Comparison of ENCODE assay signal across 32 cellular contexts in the genomic region with DNA sequence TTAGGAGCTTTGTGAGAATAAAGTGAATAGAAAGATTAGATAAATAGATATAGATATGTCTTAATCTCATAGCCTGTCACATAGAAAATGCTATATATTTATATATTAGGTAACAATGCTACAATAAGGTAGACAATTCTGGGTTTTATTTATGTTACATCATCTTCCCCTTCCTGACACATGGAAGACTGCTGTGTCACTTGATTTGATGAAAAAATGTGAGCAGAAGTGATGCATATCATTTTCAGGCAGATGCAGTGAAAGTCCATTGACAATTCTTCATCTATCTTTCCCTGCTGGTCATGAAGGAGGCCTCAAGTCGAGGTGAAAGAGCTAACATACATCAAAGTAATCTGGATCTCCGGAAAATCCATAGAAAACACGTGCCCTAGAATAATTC.
"Had no signal": no experiment of that assay in that cellular context is flagged by ENCODE, and none has a peak within 500 bp of the region (broad histone marks: within the 10 kb centered on the region; RNA-seq: fewer than 3 reads in every experiment).

No MANE protein-coding gene starts in this region.

- ATAC-seq: naive thymus-derived CD8-positive, alpha-beta T cell; natural killer cell treated with Interleukin-12 subunit alpha and Interleukin-12 subunit beta and Interleukin-15 and Interleukin-18, amount 100 ng/mL, for 72 hours; psoas muscle; right cardiac atrium; sciatic nerve; stimulated activated memory B cell treated with anti-CD40 and anti-IgM and Interleukin-4, amounts not matched to agents 10 μg/mL and 1 μg/mL and 100 μg/mL, for 72 hours; stimulated activated naive CD8-positive, alpha-beta T cell treated with anti-CD3 and anti-CD28 coated beads, Interleukin-15, amount 100 ng/mL, for 72 hours; stimulated activated naive CD8-positive, alpha-beta T cell treated with anti-CD3 and anti-CD28 coated beads, Interleukin-15, Interleukin-2, amounts not matched to agents 100 U/mL and 50 U/mL, for 24 hours had no signal

- H3K27ac ChIP-seq: ovary, parathyroid adenoma, psoas muscle, skin epidermis, spleen, suprapubic skin, testis, tibial artery, transverse colon, upper lobe of right lung, uterus had no signal

- H3K27ac Mint-ChIP-seq: naive thymus-derived CD8-positive, alpha-beta T cell; natural killer cell treated with Interleukin-12 subunit alpha and Interleukin-12 subunit beta and Interleukin-15 and Interleukin-18, amount 100 ng/mL, for 72 hours; nephron progenitor cell; progenitor cell of endocrine pancreas; stimulated activated memory B cell treated with anti-CD40 and anti-IgM and Interleukin-4, amounts not matched to agents 10 μg/mL and 1 μg/mL and 100 μg/mL, for 72 hours; stimulated activated naive CD8-positive, alpha-beta T cell treated with anti-CD3 and anti-CD28 coated beads, Interleukin-15, amount 100 ng/mL, for 72 hours; type B pancreatic cell had no signal

- H3K79me2 ChIP-seq: parathyroid adenoma had no signal

- H3K36me3 Mint-ChIP-seq: naive thymus-derived CD8-positive, alpha-beta T cell; natural killer cell treated with Interleukin-12 subunit alpha and Interleukin-12 subunit beta and Interleukin-15 and Interleukin-18, amount 100 ng/mL, for 72 hours; stimulated activated memory B cell treated with anti-CD40 and anti-IgM and Interleukin-4, amounts not matched to agents 10 μg/mL and 1 μg/mL and 100 μg/mL, for 72 hours; type B pancreatic cell had no signal

- H3K9me3 ChIP-seq: ovary, psoas muscle, spleen, suprapubic skin, testis, tibial artery, transverse colon, upper lobe of right lung, uterus had no signal

- H3K4me1 Mint-ChIP-seq: nephron progenitor cell, neural crest cell had no signal

- H3K4me2 ChIP-seq: smooth muscle cell had no signal

- H3K9me3 Mint-ChIP-seq: natural killer cell treated with Interleukin-12 subunit alpha and Interleukin-12 subunit beta and Interleukin-15 and Interleukin-18, amount 100 ng/mL, for 72 hours; nephron progenitor cell; stimulated activated memory B cell treated with anti-CD40 and anti-IgM and Interleukin-4, amounts not matched to agents 10 μg/mL and 1 μg/mL and 100 μg/mL, for 72 hours; stimulated activated naive CD8-positive, alpha-beta T cell treated with anti-CD3 and anti-CD28 coated beads, Interleukin-15, amount 100 ng/mL, for 72 hours; type B pancreatic cell had no signal

- DNase-seq: naive thymus-derived CD8-positive, alpha-beta T cell; nephron progenitor cell; occipital lobe; ovary; posterior cingulate gyrus; psoas muscle; right cardiac atrium; spleen; stimulated activated CD4-positive, alpha-beta T cell treated with anti-CD3 and anti-CD28 coated beads, Interleukin-12 subunit alpha, Interleukin-12 subunit beta, amount 100 ng/mL, for 4 hours; stimulated activated CD4-positive, alpha-beta T cell treated with anti-CD3 and anti-CD28 coated beads, Interleukin-1b, Interleukin-23, amount 100 ng/mL, for 48 hours; stimulated activated CD4-positive, alpha-beta T cell treated with anti-CD3 and anti-CD28 coated beads, Interleukin-4, amount 100 ng/mL, for 1 hour; stimulated activated CD4-positive, alpha-beta T cell treated with anti-CD3 and anti-CD28 coated beads, Interleukin-4, amount 100 ng/mL, for 4 hours; stimulated activated CD8-positive, alpha-beta memory T cell treated with anti-CD3 and anti-CD28 coated beads, Interleukin-4, amount 100 ng/mL, for 48 hours; stimulated activated naive CD4-positive, alpha-beta T cell; stimulated activated naive CD8-positive, alpha-beta T cell treated with anti-CD3 and anti-CD28 coated beads, Interleukin-15, amount 100 ng/mL, for 72 hours; stimulated activated naive CD8-positive, alpha-beta T cell treated with anti-CD3 and anti-CD28 coated beads, Interleukin-15, Interleukin-2, amounts not matched to agents 100 U/mL and 50 U/mL, for 24 hours; substantia nigra; testis; tibial artery; transverse colon; upper lobe of right lung; uterus had no signal

- H3K27me3 Mint-ChIP-seq: naive thymus-derived CD8-positive, alpha-beta T cell; progenitor cell of endocrine pancreas; stimulated activated memory B cell treated with anti-CD40 and anti-IgM and Interleukin-4, amounts not matched to agents 10 μg/mL and 1 μg/mL and 100 μg/mL, for 72 hours; stimulated activated naive CD8-positive, alpha-beta T cell treated with anti-CD3 and anti-CD28 coated beads, Interleukin-15, amount 100 ng/mL, for 72 hours; type B pancreatic cell had no signal

- H2AFZ ChIP-seq: parathyroid adenoma had no signal

- H3K27me3 ChIP-seq: ovary, spleen, suprapubic skin, testis, tibial artery, transverse colon, upper lobe of right lung, uterus had no signal

- H3K9ac ChIP-seq: parathyroid adenoma had no signal

- H3K4me3 Mint-ChIP-seq: naive thymus-derived CD8-positive, alpha-beta T cell; natural killer cell treated with Interleukin-12 subunit alpha and Interleukin-12 subunit beta and Interleukin-15 and Interleukin-18, amount 100 ng/mL, for 72 hours; nephron progenitor cell; neural crest cell; stimulated activated memory B cell treated with anti-CD40 and anti-IgM and Interleukin-4, amounts not matched to agents 10 μg/mL and 1 μg/mL and 100 μg/mL, for 72 hours; stimulated activated naive CD8-positive, alpha-beta T cell treated with anti-CD3 and anti-CD28 coated beads, Interleukin-15, amount 100 ng/mL, for 72 hours; type B pancreatic cell had no signal

- H3K4me1 ChIP-seq: parathyroid adenoma, psoas muscle, suprapubic skin, testis, tibial artery, transverse colon, upper lobe of right lung, uterus had no signal

- H3K36me3 ChIP-seq: ovary, spleen, suprapubic skin, tibial artery, transverse colon, upper lobe of right lung, uterus had no signal

- H3K4me3 ChIP-seq: ovary, psoas muscle, skin epidermis, smooth muscle cell, spleen, suprapubic skin, testis, tibial artery, transverse colon, upper lobe of right lung, uterus had no signal
